ENCODE assay signal across 9 cellular contexts in the genomic region with DNA sequence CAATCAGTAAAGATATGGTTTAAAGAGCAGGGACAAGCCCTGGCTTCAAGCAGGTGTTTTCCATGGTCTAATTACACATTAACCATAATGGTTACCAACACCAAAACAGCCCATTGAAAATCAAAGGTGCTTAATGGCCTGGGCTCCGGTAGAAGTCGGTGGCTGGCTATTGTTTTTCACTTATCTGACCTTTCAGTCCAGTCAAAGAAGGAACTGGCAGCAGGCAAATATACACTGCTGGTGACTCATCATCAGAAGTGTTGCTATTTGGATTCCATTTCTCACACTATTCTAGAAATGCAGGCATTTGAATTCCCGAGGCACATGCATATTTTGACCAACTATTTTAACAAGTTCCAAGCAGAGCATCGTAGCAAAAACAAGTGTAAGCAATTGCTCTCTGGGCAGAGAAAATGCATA. TPM values are rescaled to one million over a fixed set of nuclear protein-coding genes. Genes with fewer than 3 reads are reported as not detected.
A peak's percentile ranks its signal among the peaks of the same experiment; 100 is the strongest.
DNase-seq lines count a peak whose midpoint lies in the region; ATAC-seq, FAIRE-seq and TF ChIP-seq lines count a peak whose summit lies in the region.
"Had no signal": no experiment of that assay in that cellular context is flagged by ENCODE, and none has a peak within 500 bp of the region (broad histone marks: within the 10 kb centered on the region; RNA-seq: fewer than 3 reads in every experiment).

No MANE protein-coding gene starts in this region.

- no peak overlapping the region for H3K4ac ChIP-seq in H1 (replicated peaks; ENCODE audit: insufficient read length, low read depth, low read length)

- H3K56ac ChIP-seq in H1 (replicated peaks; ENCODE audit: insufficient read length, low read depth, low read length), result no peak overlapping the region

- H3K36me3 ChIP-seq in H1 (ENCODE audit: control insufficient read depth in 2 of 4, insufficient read depth in 4 of 4, low read length in 3 of 4), result 0 out of 8 replicates have a peak, but pooled peaks cover 0 to 4% (median 0%) of the 10 kb centered on the region in 4 experiments
- H3K36me3 ChIP-seq: SJCRH30 had no signal

- peaks cover 8 to 10% (median 9%) of the 10 kb centered on the region in 4 experiments for H3K4me1 ChIP-seq in H1 (replicated peaks in 1 of 4; ENCODE audit: control insufficient read depth in 3 of 4, insufficient read depth in 4 of 4, low read length in 3 of 4)

- H3K18ac ChIP-seq in H1 (ENCODE audit: extremely low read depth, low read length), result no peak overlapping the region

- no peak overlapping the region for H4K91ac ChIP-seq in H1 (replicated peaks; ENCODE audit: insufficient read length, low read length)

- H2BK15ac ChIP-seq in H1 (ENCODE audit: low read length), result no peak overlapping the region

- H2BK20ac ChIP-seq in H1 (ENCODE audit: low read length), result 0 out of 2 replicates have a peak overlapping the region, but pooled peaks have one; percentile 80

- H3K79me2 ChIP-seq in H1 (ENCODE audit: control insufficient read depth in 1 of 2, insufficient read depth in 2 of 2, low read length in 2 of 2), result no peaks in the 10 kb centered on the region

- H2AFZ ChIP-seq in H1 (ENCODE audit: low read length), result no peak overlapping the region

- no peak for TF ChIP-seq CTCF in H1 (IDR thresholded peaks at IDR 0.05; ENCODE audit: control extremely low read depth in 1 of 3, insufficient read depth in 1 of 3, low read depth in 1 of 3, low read length in 3 of 3)
- no peak for TF ChIP-seq CTCF in GM13976 (IDR thresholded peaks at IDR 0.05; ENCODE audit: borderline replicate concordance, control extremely low read depth, extremely low read depth, insufficient read depth, missing control alignments)

- no peak for DNase-seq in H1 (ENCODE audit: low read depth in 1 of 2, low spot score in 2 of 2)
- peak; percentile 27 for DNase-seq in pulmonary artery endothelial cell (ENCODE audit: low read depth, low spot score)
- DNase-seq in stimulated activated CD4-positive, alpha-beta T cell treated with anti-CD3 and anti-CD28 coated beads, Interleukin-2, amount 100 ng/mL, for 48 hours, result no peak
- no peak for DNase-seq in GM13976 (ENCODE audit: low spot score)
- DNase-seq in effector CD4-positive, alpha-beta T cell, result no peak
- DNase-seq: SJCRH30 had no signal

- no peaks in the 10 kb centered on the region for H3K9me3 ChIP-seq in H1 (ENCODE audit: insufficient read depth in 2 of 2, low read depth in 1 of 2, low read length in 1 of 2)
- H3K9me3 ChIP-seq: SJCRH30 had no signal

- no peak overlapping the region for H3K9ac ChIP-seq in H1 (replicated peaks in 1 of 4; ENCODE audit: extremely low read depth in 1 of 4, low read depth in 3 of 4, low read length in 3 of 4)

- TF ChIP-seq RAD21 in H1 (IDR thresholded peaks at IDR 0.05 in 1 of 2, conservative IDR thresholded peaks at IDR 0.05 in 1 of 2; ENCODE audit: low read depth in 2 of 2, low read length in 2 of 2), result no peak

- no peak overlapping the region for H3K4me2 ChIP-seq in H1 (ENCODE audit: insufficient read depth in 1 of 2, low read depth in 2 of 2, low read length in 2 of 2)

- no peak for TF ChIP-seq POLR2A in H1 (IDR thresholded peaks at IDR 0.05; ENCODE audit: control extremely low read depth in 1 of 2, low read depth in 2 of 2, low read length in 2 of 2)

- no peak overlapping the region for H3K27ac ChIP-seq in H1 (ENCODE audit: low read depth, low read length)
- H3K27ac ChIP-seq: SJCRH30 had no signal

- no peak overlapping the region for H4K5ac ChIP-seq in H1 (ENCODE audit: insufficient read length, low read depth, low read length)

- H3K23me2 ChIP-seq in H1 (ENCODE audit: low read depth, low read length), result peaks cover 10% of the 10 kb centered on the region; the same call in 1 of the 2 replicates

- H2AK5ac ChIP-seq in H1 (ENCODE audit: low read depth, low read length), result no peak overlapping the region

- WGBS in H1 (ENCODE audit: extremely low coverage in 1 of 2, insufficient coverage in 1 of 2, insufficient read length in 1 of 2, insufficient replicate concordance in 2 of 2, low coverage in 1 of 2, low lambda C conversion rate in 2 of 2, missing lambda C conversion rate in 1 of 2), 2 experiments, result 84% methylated on average over 4 of the region's 4 CpGs; no CpG with 5 or more reads in 1 of the 2 experiments

- in situ Hi-C loops in GM13976 (cut with MboI; ENCODE audit: low sequenced_read_pairs, unreplicated experiment), result no loop called here

- no peaks in the 10 kb centered on the region for H3K27me3 ChIP-seq in H1 (replicated peaks in 1 of 4; ENCODE audit: control insufficient read depth in 3 of 4, extremely low read depth in 1 of 4, insufficient read depth in 3 of 4, low read length in 3 of 4)
- H3K27me3 ChIP-seq: SJCRH30 had no signal

- no peak for FAIRE-seq in H1 (lab: Jason Lieb, UNC)

- no peak for TF ChIP-seq EP300 in H1 (IDR thresholded peaks at IDR 0.05; ENCODE audit: borderline replicate concordance in 1 of 2, low read depth in 2 of 2, low read length in 2 of 2)

- no peaks in the 10 kb centered on the region for H3K79me1 ChIP-seq in H1 (ENCODE audit: low read depth, low read length)

- POLR2A ChIA-PET in H1 (lab: Charles Lee; ENCODE audit: partially characterized antibody), result interaction anchor here (1.7 to 9.5 kb wide), 2 partner anchors 9 to 20 kb away, joined by 3 to 190 read pairs; no protein-coding TSS in a partner anchor

- ATAC-seq in GM19035 (IDR thresholded peaks at IDR 0.05; ENCODE audit: unreplicated experiment), result peak; percentile 66
- peak; percentile 82 for ATAC-seq in HG03139 (IDR thresholded peaks at IDR 0.05; ENCODE audit: unreplicated experiment)
- no peak for ATAC-seq in GM19455 (IDR thresholded peaks at IDR 0.05; ENCODE audit: unreplicated experiment)

- no peak overlapping the region for H3K23ac ChIP-seq in H1 (ENCODE audit: insufficient read length)

- no peak overlapping the region for H2BK12ac ChIP-seq in H1 (ENCODE audit: low read depth, low read length)

- no peak overlapping the region for H2BK120ac ChIP-seq in H1 (replicated peaks; ENCODE audit: low read depth, low read length)

- H2BK5ac ChIP-seq in H1 (ENCODE audit: low read depth, low read length), result no peak overlapping the region

- CTCF ChIA-PET in H1 (lab: Charles Lee; ENCODE audit: partially characterized antibody), result interaction anchor here (1.7 to 3.4 kb wide), 3 partner anchors 13 to 34 kb away, joined by 8 to 21 read pairs (median 10); no protein-coding TSS in a partner anchor

- H4K8ac ChIP-seq in H1 (ENCODE audit: extremely low read depth, insufficient read depth, low read length), result no peak overlapping the region

- H4K20me1 ChIP-seq in H1 (replicated peaks in 1 of 2; ENCODE audit: control insufficient read depth in 1 of 2, insufficient read depth in 2 of 2, low read length in 2 of 2), result no peaks in the 10 kb centered on the region

- H3K14ac ChIP-seq in H1 (ENCODE audit: insufficient read length), result no peak overlapping the region

- no peak overlapping the region for H3K4me3 ChIP-seq in H1 (ENCODE audit: extremely low read depth in 1 of 4, insufficient read depth in 2 of 4, low read depth in 3 of 4, low read length in 4 of 4)
- H3K4me3 ChIP-seq: SJCRH30 had no signal

TF ChIP-seq in H1, 55 proteins besides CTCF, POLR2A, EP300 and RAD21 (continues in another document):
- TF ChIP-seq CHD1 (IDR thresholded peaks at IDR 0.05; ENCODE audit: low read depth, low read length) (no peak), CEBPB (IDR thresholded peaks at IDR 0.05; ENCODE audit: low read depth, low read length) (no peak)

RNA-seq across cellular contexts. Expression of gene GABRP, which starts 26.3 kb away (rescaled TPM):
- 3.7 and 3.9 TPM in 2 replicates for total RNA-seq in H1 (2021; fragmentation: NEBNext Ultra II Directional; extraction: Animal tissue kit (Norgen Biotek cat#: 25700))
- polyA plus RNA-seq in H1 (2011; rRNA removed), result 2.5 and 4.0 TPM in 2 replicates
- 3.6 TPM for polyA plus RNA-seq in H1 (2011; cell fraction: cytosol; rRNA removed)
- 5.2 TPM for polyA plus RNA-seq in H1 (2011; cell fraction: nucleus; rRNA removed)
- 2.7 to 5.2 TPM (median 4.1 TPM) in 4 replicates for polyA plus RNA-seq in H1 (2012, experiment 1 of 2)
- 0.38 TPM for polyA plus RNA-seq in H1 (2012, experiment 2 of 2)
- polyA plus RNA-seq in H1 (2013, experiment 1 of 2), result 6.8 TPM
- 8.3 TPM for polyA plus RNA-seq in H1 (2013, experiment 2 of 2)
- 6.1 and 11.5 TPM in 2 replicates for polyA minus RNA-seq in H1 (2011; rRNA and poly(A)+ RNA removed)
- polyA minus RNA-seq in H1 (2011; cell fraction: cytosol; rRNA and poly(A)+ RNA removed), result 2.1 TPM
- 3.4 TPM for polyA minus RNA-seq in H1 (2011; cell fraction: nucleus; rRNA and poly(A)+ RNA removed)
- total RNA-seq in pulmonary artery endothelial cell, result 0.04 and 0.33 TPM in 2 replicates
- total RNA-seq: SJCRH30 had no signal
